In the genomic region with DNA sequence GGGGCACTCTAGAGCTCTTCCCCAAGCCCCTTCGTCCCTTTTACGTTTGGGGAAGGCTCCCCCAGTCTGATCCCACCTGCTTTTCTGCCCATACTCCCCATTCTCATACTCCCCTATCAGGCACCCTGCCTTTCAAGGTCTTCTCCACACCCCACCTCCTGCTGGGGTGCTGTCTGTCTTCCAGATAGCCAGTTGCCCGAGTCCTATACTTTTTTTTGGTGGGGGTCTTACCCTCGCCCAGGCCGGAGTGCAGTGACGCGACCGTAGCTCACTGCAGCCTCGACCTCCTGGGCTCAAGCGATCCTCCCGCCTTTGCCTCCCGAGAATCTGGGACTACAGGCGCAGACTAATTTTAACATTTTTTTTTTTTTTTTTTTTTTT, we compare ENCODE assay signal across 1 cellular context.
TF ChIP-seq lines count a peak whose summit lies in the region.

No MANE protein-coding gene starts in this region.

TF ChIP-seq in IMR-90, 13 proteins besides CTCF, POLR2A, EP300 and RAD21 (continued from another document):
- TF ChIP-seq, protein P1, sequence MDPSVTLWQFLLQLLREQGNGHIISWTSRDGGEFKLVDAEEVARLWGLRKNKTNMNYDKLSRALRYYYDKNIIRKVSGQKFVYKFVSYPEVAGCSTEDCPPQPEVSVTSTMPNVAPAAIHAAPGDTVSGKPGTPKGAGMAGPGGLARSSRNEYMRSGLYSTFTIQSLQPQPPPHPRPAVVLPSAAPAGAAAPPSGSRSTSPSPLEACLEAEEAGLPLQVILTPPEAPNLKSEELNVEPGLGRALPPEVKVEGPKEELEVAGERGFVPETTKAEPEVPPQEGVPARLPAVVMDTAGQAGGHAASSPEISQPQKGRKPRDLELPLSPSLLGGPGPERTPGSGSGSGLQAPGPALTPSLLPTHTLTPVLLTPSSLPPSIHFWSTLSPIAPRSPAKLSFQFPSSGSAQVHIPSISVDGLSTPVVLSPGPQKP (IDR thresholded peaks at IDR 0.05; ENCODE audit: borderline replicate concordance, low read depth, low read length), result no peak
- no peak for TF ChIP-seq SMC3 (IDR thresholded peaks at IDR 0.05; ENCODE audit: low read depth, low read length)
- no peak for TF ChIP-seq MXI1 (IDR thresholded peaks at IDR 0.05; ENCODE audit: borderline replicate concordance, low read depth, low read length)
- no peak for TF ChIP-seq CHD1 (IDR thresholded peaks at IDR 0.05; ENCODE audit: low read depth, low read length)
- TF ChIP-seq NFE2L2 (IDR thresholded peaks at IDR 0.05; ENCODE audit: low read depth, low read length), result no peak
- no peak for TF ChIP-seq MAZ (IDR thresholded peaks at IDR 0.05; ENCODE audit: borderline replicate concordance, low read depth, low read length)
TF ChIP-seq in IMR-90: peak in this region for 0.
